ENCODE assay signal across 9 cellular contexts in the genomic region with DNA sequence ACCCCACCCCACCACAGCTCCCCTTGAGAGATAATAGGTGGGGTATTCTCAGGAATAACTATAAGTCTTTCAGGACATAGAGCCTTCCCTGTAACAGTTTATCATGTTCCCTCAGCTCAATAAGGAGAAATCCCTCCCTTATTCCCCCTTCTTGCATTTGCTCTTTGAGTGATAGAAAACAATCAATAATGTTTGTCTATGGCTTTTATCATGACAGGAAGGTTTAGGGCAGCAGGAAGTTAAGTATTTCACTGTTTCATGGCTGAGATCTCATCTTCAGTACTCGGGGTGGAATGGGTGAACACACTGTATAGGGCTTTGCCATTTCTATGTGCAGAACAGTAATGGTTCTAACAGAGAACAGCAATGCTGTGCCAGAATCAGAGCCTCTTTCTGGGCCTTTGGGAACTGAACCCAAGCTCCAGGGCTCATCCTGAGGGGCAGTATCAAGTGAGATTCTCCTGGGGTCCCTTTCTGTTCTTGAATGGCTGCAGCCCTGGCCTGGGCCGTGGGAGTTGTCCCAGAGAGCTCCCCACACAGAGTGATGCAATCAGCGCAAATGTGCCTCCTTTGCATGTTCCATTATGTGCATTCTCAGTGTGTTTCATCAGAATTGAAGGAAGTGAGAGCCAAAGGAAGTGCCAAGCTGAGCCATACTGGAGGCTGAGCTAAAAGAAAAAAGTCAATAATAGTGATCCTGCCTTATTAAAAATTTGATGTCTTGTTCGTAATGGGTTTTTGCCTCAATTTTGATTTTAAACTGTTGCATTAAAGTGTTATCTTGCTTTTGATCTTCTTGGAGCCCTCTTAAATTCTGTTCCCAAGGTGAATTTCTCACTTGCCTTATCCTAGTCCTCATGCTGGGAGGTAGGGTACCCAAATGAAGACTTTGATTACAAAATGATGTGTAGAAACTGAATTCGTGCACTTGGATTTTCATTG. TPM values are rescaled to one million over a fixed set of nuclear protein-coding genes. Genes with fewer than 3 reads are reported as not detected.
DNase-seq lines count a peak whose midpoint lies in the region; ATAC-seq and TF ChIP-seq lines count a peak whose summit lies in the region.
"Had no signal": no experiment of that assay in that cellular context is flagged by ENCODE, and none has a peak within 500 bp of the region (broad histone marks: within the 10 kb centered on the region; RNA-seq: fewer than 3 reads in every experiment).

No MANE protein-coding gene starts in this region.

- intact Hi-C loops in MCF 10A (cut with micrococcal nuclease): loop anchor here (5.0 kb wide), 1 partner anchor 373 kb away; the partner anchor contains the start of gene PSMA1
- intact Hi-C loops in breast epithelium (cut with DNase I; ENCODE audit: low total_unique reads): loop anchor here (10.0 kb wide), 1 partner anchor 350 kb away; no protein-coding TSS in a partner anchor
- intact Hi-C loops in left cardiac atrium (cut with DNase I): loop anchor here in 1 of 2 donors (5.0 to 10.0 kb wide), 2 partner anchors 250 to 373 kb away; partner anchors contain the start of genes PDE3B and PSMA1
- intact Hi-C loops in transverse colon (cut with DNase I; ENCODE audit: low total_unique reads): loop anchor here (5.0 kb wide), 1 partner anchor 373 kb away; the partner anchor contains the start of gene PSMA1
- intact Hi-C loops in CD4-positive, alpha-beta T cell (cut with DNase I, micrococcal nuclease): loop anchor here (5.0 to 10.0 kb wide), 7 partner anchors 128 to 1430 kb away; partner anchors contain the start of genes BTBD10 (in 1 of the 2) and RRAS2 (in 1 of the 2)

- H3K27me3 Mint-ChIP-seq in MCF 10A (ENCODE audit: insufficient read depth, unreplicated experiment): no peaks in the 10 kb centered on the region
- H3K27me3 Mint-ChIP-seq in CD4-positive, alpha-beta T cell: no peaks in the 10 kb centered on the region

- H4K20me1 ChIP-seq in smooth muscle cell (ENCODE audit: low read depth): no peaks in the 10 kb centered on the region

- peak; percentile 74 for DNase-seq in MCF 10A (ENCODE audit: unreplicated experiment)
- DNase-seq in breast epithelium (ENCODE audit: low spot score in 2 of 2): no peak
- DNase-seq in UCSD-AML1 (lab: John Stamatoyannopoulos, UW; ENCODE audit: unreplicated experiment): peak; percentile 73
- DNase-seq in left cardiac atrium: peak; percentile 46
- DNase-seq in transverse colon: peak; percentile 38
- DNase-seq in CD4-positive, alpha-beta T cell: no peak
- no peak for DNase-seq in smooth muscle cell (lab: John Stamatoyannopoulos, UW; ENCODE audit: unreplicated experiment)
- DNase-seq: NCI-H1105 had no signal

- TSS peak; percentile 80 for BruUV-seq in MCF 10A (replicated peaks; lab: Mats Ljungman, UMichigan)

- H3K4me1 Mint-ChIP-seq in MCF 10A (ENCODE audit: insufficient read depth, unreplicated experiment): peaks cover 18% of the 10 kb centered on the region
- peaks cover 9% of the 10 kb centered on the region for H3K4me1 Mint-ChIP-seq in CD4-positive, alpha-beta T cell (ENCODE audit: low read depth)

- no peaks in the 10 kb centered on the region for H3K9me3 Mint-ChIP-seq in MCF 10A (ENCODE audit: unreplicated experiment)
- no peaks in the 10 kb centered on the region for H3K9me3 Mint-ChIP-seq in CD4-positive, alpha-beta T cell

- H3K9ac ChIP-seq in smooth muscle cell (ENCODE audit: low read depth): no peak overlapping the region

- no peak for TF ChIP-seq CTCF in MCF 10A (IDR thresholded peaks at IDR 0.05; ENCODE audit: unreplicated experiment)
- no peak for TF ChIP-seq CTCF in breast epithelium (IDR thresholded peaks at IDR 0.05)
- TF ChIP-seq CTCF in transverse colon (IDR thresholded peaks at IDR 0.05): no peak
- no peak for TF ChIP-seq CTCF in CD4-positive, alpha-beta T cell (IDR thresholded peaks at IDR 0.05)
- TF ChIP-seq CTCF in smooth muscle cell (IDR thresholded peaks at IDR 0.05; ENCODE audit: borderline replicate concordance, insufficient read depth, poor library complexity, severe bottlenecking): no peak

- H3K4me2 ChIP-seq in smooth muscle cell: no peak overlapping the region

- CTCF ChIA-PET in MCF 10A (lab: Yijun Ruan, JAX): interaction anchor here (1.0 to 5.9 kb wide), 4 partner anchors 12 to 205 kb away, joined by 3 to 54 read pairs (median 3); no protein-coding TSS in a partner anchor
- CTCF ChIA-PET in CD4-positive, alpha-beta T cell (lab: Charles Lee): interaction anchor here (5.6 kb wide), 1 partner anchor 12 kb away, joined by 73 read pairs; no protein-coding TSS in a partner anchor

- no peaks in the 10 kb centered on the region for H3K79me2 ChIP-seq in smooth muscle cell (ENCODE audit: low read depth)

- ATAC-seq in left cardiac atrium (no peak), GM21529 (IDR thresholded peaks at IDR 0.05; ENCODE audit: unreplicated experiment) (no peak)
- no peak for ATAC-seq in CD4-positive, alpha-beta T cell (ENCODE audit: poor library complexity)

- H3K27ac ChIP-seq in breast epithelium: no peak overlapping the region
- H3K27ac ChIP-seq in transverse colon: no peak overlapping the region
- H3K27ac ChIP-seq in CD4-positive, alpha-beta T cell (ENCODE audit: low read depth, low read length): no peak overlapping the region
- no peak overlapping the region for H3K27ac ChIP-seq in smooth muscle cell (ENCODE audit: low read depth)

- TF ChIP-seq POLR2A in breast epithelium (IDR thresholded peaks at IDR 0.05): no peak
- no peak for TF ChIP-seq POLR2A in transverse colon (IDR thresholded peaks at IDR 0.05)

- H3F3A ChIP-seq in smooth muscle cell (ENCODE audit: low read depth): no peaks in the 10 kb centered on the region

- H3K27me3 ChIP-seq in breast epithelium (no peaks in the 10 kb centered on the region), transverse colon (no peaks in the 10 kb centered on the region), smooth muscle cell (ENCODE audit: low read depth) (no peaks in the 10 kb centered on the region)
- H3K27me3 ChIP-seq in CD4-positive, alpha-beta T cell (ENCODE audit: control insufficient read depth, insufficient read depth, low read length): no peaks in the 10 kb centered on the region

- H3K9me3 ChIP-seq in breast epithelium: no peaks in the 10 kb centered on the region
- no peaks in the 10 kb centered on the region for H3K9me3 ChIP-seq in transverse colon
- no peaks in the 10 kb centered on the region for H3K9me3 ChIP-seq in CD4-positive, alpha-beta T cell (ENCODE audit: control insufficient read depth, low read length)
- no peaks in the 10 kb centered on the region for H3K9me3 ChIP-seq in smooth muscle cell (replicated peaks; ENCODE audit: low read depth)

- no peak overlapping the region for H2AFZ ChIP-seq in smooth muscle cell (ENCODE audit: low read depth)

- 67 to 70% methylated on average over 3 to 5 of the region's 5 CpGs for WGBS in transverse colon (ENCODE audit: low coverage in 1 of 2), 2 donors
- 74% methylated on average over 5 of the region's 5 CpGs for WGBS in smooth muscle cell (ENCODE audit: low lambda C conversion rate)

- no peaks in the 10 kb centered on the region for H3K36me3 ChIP-seq in breast epithelium
- no peaks in the 10 kb centered on the region for H3K36me3 ChIP-seq in transverse colon
- H3K36me3 ChIP-seq in smooth muscle cell (ENCODE audit: low read depth): no peaks in the 10 kb centered on the region

- H3K4me3 ChIP-seq in breast epithelium: no peak overlapping the region
- H3K4me3 ChIP-seq in transverse colon: no peak overlapping the region
- H3K4me3 ChIP-seq in smooth muscle cell: no peak overlapping the region

- no peak overlapping the region for H3K27ac Mint-ChIP-seq in MCF 10A (ENCODE audit: low read depth, unreplicated experiment)
- no peak overlapping the region for H3K27ac Mint-ChIP-seq in CD4-positive, alpha-beta T cell

- H3K4me1 ChIP-seq in breast epithelium (peaks cover 0 to 3% of the 10 kb centered on the region in 2 donors), transverse colon (peaks cover 0 to 18% (median 7%) of the 10 kb centered on the region in 4 donors), smooth muscle cell (ENCODE audit: low read depth) (peaks cover 5% of the 10 kb centered on the region)

- TF ChIP-seq EP300 in transverse colon (IDR thresholded peaks at IDR 0.05; ENCODE audit: low read depth): no peak

- in situ Hi-C loops in transverse colon (cut with MboI; ENCODE audit: low pct_ligation_motif_present in 1 of 4, low pct_unique_long_range_greater_than_20kb in 1 of 4, low sequenced_read_pairs in 3 of 4): loop anchor here (5.0 to 25.0 kb wide), 6 partner anchors 250 to 383 kb away; partner anchors contain the start of genes PDE3B (in 3 of the 4) and PSMA1 (in 3 of the 4)

- POLR2A ChIA-PET in MCF 10A (lab: Yijun Ruan, JAX): interaction anchor here (0.6 to 2.1 kb wide), 3 partner anchors 13 to 182 kb away, joined by 3 to 7 read pairs (median 3); no protein-coding TSS in a partner anchor
- POLR2A ChIA-PET in CD4-positive, alpha-beta T cell (lab: Charles Lee): no interaction called here

- H3K4me3 Mint-ChIP-seq in MCF 10A (ENCODE audit: unreplicated experiment): no peak overlapping the region
- no peak overlapping the region for H3K4me3 Mint-ChIP-seq in CD4-positive, alpha-beta T cell

- H3K36me3 Mint-ChIP-seq in MCF 10A (ENCODE audit: insufficient read depth, unreplicated experiment): peaks cover 7% of the 10 kb centered on the region
- peaks cover 8% of the 10 kb centered on the region for H3K36me3 Mint-ChIP-seq in CD4-positive, alpha-beta T cell (ENCODE audit: low read depth)

RNA-seq across cellular contexts. Expression of gene CYP2R1, which starts 2.9 kb away (rescaled TPM):
- 20.5 and 22.0 TPM in 2 replicates for total RNA-seq in MCF 10A (2022)
- total RNA-seq in breast epithelium: 10 to 100 TPM in 2 of 3 donors, 1 to 10 TPM in 1; 7.7 to 25.6 (median 21.0) TPM
- total RNA-seq in left cardiac atrium: 10 to 100 TPM in 1 of 2 donors, 1 to 10 TPM in 1; 7.8 to 10.1 TPM
- 10 to 100 TPM; 26.1 to 54.2 (median 44.6) TPM for total RNA-seq in transverse colon
- 10 to 100 TPM; 14.2 to 15.8 TPM for total RNA-seq in CD4-positive, alpha-beta T cell
- 16.8 and 22.1 TPM in 2 replicates for total RNA-seq in smooth muscle cell
- polyA plus RNA-seq in smooth muscle cell: 13.5 and 14.5 TPM in 2 replicates

Comparison
In these comparisons a context has a peak if more than half of its experiments do, and no peak if none do; other contexts are left out.
1. DNase-seq: peak in MCF 10A (single experiment), UCSD-AML1 (single experiment), left cardiac atrium (single experiment) and transverse colon (single experiment); none in breast epithelium (0 of 2), CD4-positive, alpha-beta T cell (0 of 10) and smooth muscle cell (single experiment).